ENCODE assay signal across 8 cellular contexts in the genomic region with DNA sequence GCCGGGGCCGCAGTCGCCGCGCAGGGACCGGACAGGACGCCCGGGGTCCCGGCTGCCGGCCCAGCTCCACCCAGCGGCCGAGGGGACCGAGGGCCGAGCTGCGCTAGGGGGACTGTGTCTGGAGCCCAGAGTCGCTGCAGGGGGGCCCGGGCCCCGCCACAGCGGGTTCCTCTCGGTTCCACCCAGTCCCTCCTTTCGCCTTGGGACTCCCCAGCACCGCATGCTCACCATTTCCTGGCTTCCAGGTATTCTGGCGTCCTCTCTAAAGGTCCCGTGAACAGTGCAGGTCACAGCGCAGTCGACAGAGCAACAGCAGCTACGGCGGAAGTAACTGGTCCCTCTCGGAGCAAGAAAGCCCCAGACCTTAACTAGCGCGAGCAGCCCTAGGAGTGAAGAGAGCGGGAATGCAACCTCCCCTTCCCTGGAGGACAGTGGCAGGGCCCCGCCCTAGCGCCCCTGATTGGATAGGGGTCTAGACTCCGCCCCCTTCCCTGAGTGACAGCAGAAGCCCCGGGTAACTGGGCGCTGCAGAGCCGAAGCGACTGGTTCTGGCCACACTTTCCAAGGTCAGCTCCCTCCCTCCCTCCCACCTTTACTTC. TPM values are rescaled to one million over a fixed set of nuclear protein-coding genes. Genes with fewer than 3 reads are reported as not detected.
DNase-seq lines count a peak whose midpoint lies in the region; ATAC-seq and TF ChIP-seq lines count a peak whose summit lies in the region.

Gene ZNF878 (minus strand): TSS at position 391 of the 599 bp plus-strand sequence. CDS start 160 bp downstream, at position 231.

- TF ChIP-seq CTCF in AG09309 (IDR thresholded peaks at IDR 0.05; ENCODE audit: control insufficient read depth, insufficient read depth, low read depth, low read length, missing control alignments) = no peak

- H3K27me3 Mint-ChIP-seq in activated CD8-positive, alpha-beta memory T cell treated with anti-CD3 and anti-CD28 coated beads, Interleukin-2, amount 10 ng/mL, durations not matched to agents 7 days and 5 days = peaks cover 16% of the 10 kb centered on the region

- peaks cover 9% of the 10 kb centered on the region for H3K9me3 Mint-ChIP-seq in activated CD8-positive, alpha-beta memory T cell treated with anti-CD3 and anti-CD28 coated beads, Interleukin-2, amount 10 ng/mL, durations not matched to agents 7 days and 5 days (ENCODE audit: low read depth)

- ATAC-seq in GM18870 (IDR thresholded peaks at IDR 0.05; ENCODE audit: unreplicated experiment) = peak; percentile 64
- ATAC-seq in HG03135 (IDR thresholded peaks at IDR 0.05; ENCODE audit: unreplicated experiment) = peak; percentile 72
- ATAC-seq in activated CD8-positive, alpha-beta memory T cell treated with anti-CD3 and anti-CD28 coated beads, Interleukin-2, amount 10 ng/mL, durations not matched to agents 7 days and 5 days = peak; percentile 93

- CTCF ChIA-PET in activated CD8-positive, alpha-beta memory T cell treated with anti-CD3 and anti-CD28 coated beads, Interleukin-2, amount 10 ng/mL, durations not matched to agents 7 days and 5 days (lab: Charles Lee) = interaction anchor here (0.7 to 1.5 kb wide), 5 partner anchors 9 to 172 kb away, joined by 3 to 6 read pairs (median 4); no protein-coding TSS in a partner anchor

- DNase-seq in AG09309 (ENCODE audit: low read depth) = no peak
- peak; percentile 79 for DNase-seq in NCI-H526 treated with DMSO at 0.1 percent for 48 hours (lab: John Stamatoyannopoulos, UW)
- DNase-seq in activated CD8-positive, alpha-beta memory T cell treated with anti-CD3 and anti-CD28 coated beads, Interleukin-2, amount 10 ng/mL, durations not matched to agents 7 days and 5 days = peak; percentile 71
- DNase-seq in erythroblast (lab: John Stamatoyannopoulos, UW) = peak; percentile 84 to 88
- peak; percentile 90 for DNase-seq in midbrain (lab: John Stamatoyannopoulos, UW)
- DNase-seq in stimulated activated CD8-positive, alpha-beta memory T cell treated with anti-CD3 and anti-CD28 coated beads, Interleukin-7, amount 100 ng/mL, for 4 hours (ENCODE audit: low read depth in 2 of 2) = peak; percentile 12 to 31

- peak; percentile 67 for TF ChIP-seq POLR2A in erythroblast (IDR thresholded peaks at IDR 0.05; ENCODE audit: low read length)

- H3K4me3 Mint-ChIP-seq in activated CD8-positive, alpha-beta memory T cell treated with anti-CD3 and anti-CD28 coated beads, Interleukin-2, amount 10 ng/mL, durations not matched to agents 7 days and 5 days = peak within 1 kb of the TSS; percentile 77

- peak within 1 kb of the TSS; percentile 59 for H3K27ac Mint-ChIP-seq in activated CD8-positive, alpha-beta memory T cell treated with anti-CD3 and anti-CD28 coated beads, Interleukin-2, amount 10 ng/mL, durations not matched to agents 7 days and 5 days

- H3K4me3 ChIP-seq in AG09309 (ENCODE audit: control insufficient read depth, low read depth, low read length) = peak within 1 kb of the TSS; percentile 56

- peaks cover 14% of the 10 kb centered on the region for H3K4me1 Mint-ChIP-seq in activated CD8-positive, alpha-beta memory T cell treated with anti-CD3 and anti-CD28 coated beads, Interleukin-2, amount 10 ng/mL, durations not matched to agents 7 days and 5 days

- peaks cover 10% of the 10 kb centered on the region for H3K36me3 Mint-ChIP-seq in activated CD8-positive, alpha-beta memory T cell treated with anti-CD3 and anti-CD28 coated beads, Interleukin-2, amount 10 ng/mL, durations not matched to agents 7 days and 5 days

RNA-seq across cellular contexts. Expression of gene ZNF878, which starts in this region (rescaled TPM):
- total RNA-seq in activated CD8-positive, alpha-beta memory T cell treated with anti-CD3 and anti-CD28 coated beads, Interleukin-2, amount 10 ng/mL, durations not matched to agents 7 days and 5 days = under 1 TPM; 0.67 to 0.94 TPM

Comparison
In these comparisons a context has a peak if more than half of its experiments do, and no peak if none do; other contexts are left out.
1. Peak in DNase-seq and ATAC-seq in activated CD8-positive, alpha-beta memory T cell treated with anti-CD3 and anti-CD28 coated beads, Interleukin-2, amount 10 ng/mL, durations not matched to agents 7 days and 5 days; RNA of the gene not detected or under 1 TPM.